In the genomic region with DNA sequence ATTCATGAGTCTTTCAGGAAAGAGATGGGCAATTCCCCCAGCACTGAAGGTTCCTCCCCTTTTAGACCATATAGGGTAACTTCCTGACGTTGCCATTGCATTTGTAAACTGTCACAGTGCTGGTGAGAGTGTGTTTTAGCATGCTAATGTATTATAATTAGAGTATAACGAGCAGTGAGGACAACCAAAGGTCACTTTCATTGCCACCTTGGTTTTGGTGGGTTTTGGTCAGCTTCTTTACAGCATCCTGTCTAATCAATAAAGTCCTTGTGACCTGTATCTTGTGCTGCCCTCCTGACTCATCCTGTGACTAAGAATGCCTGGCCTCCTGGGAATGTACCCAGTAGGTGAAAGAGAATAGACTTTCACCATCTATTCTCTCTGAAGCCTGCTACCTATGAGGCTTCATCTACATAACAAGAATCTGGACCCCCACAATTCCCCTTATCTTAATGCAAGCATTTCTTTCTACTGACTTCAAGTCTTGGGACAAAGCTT, we compare ENCODE assay signal across 8 cellular contexts.
DNase-seq lines count a peak whose midpoint lies in the region; ATAC-seq and TF ChIP-seq lines count a peak whose summit lies in the region.

No MANE protein-coding gene starts in this region.

- H3K9ac ChIP-seq in HUES6 (ENCODE audit: low read length), result peak overlapping the region; percentile 73

- DNase-seq in Calu3, result peak; percentile 73
- DNase-seq in epithelial cell of prostate (ENCODE audit: low read depth, low spot score), result no peak
- no peak for DNase-seq in CD4-positive, alpha-beta memory T cell
- DNase-seq in SJCRH30, result no peak
- DNase-seq in RKO (ENCODE audit: low spot score), result no peak
- DNase-seq in central memory CD4-positive, alpha-beta T cell, result no peak

- POLR2A ChIA-PET in CD4-positive, alpha-beta memory T cell (lab: Charles Lee; ENCODE audit: partially characterized antibody), result no interaction called here

- H3K9me3 Mint-ChIP-seq in Calu3 (ENCODE audit: low read depth, unreplicated experiment), result no peaks in the 10 kb centered on the region
- H3K9me3 Mint-ChIP-seq in CD4-positive, alpha-beta memory T cell, result no peaks in the 10 kb centered on the region

- H3K9me3 ChIP-seq in HUES6 (ENCODE audit: control insufficient read depth, insufficient read depth, low read depth, low read length), result no peaks in the 10 kb centered on the region; the same call in 1 of the 2 replicates
- no peaks in the 10 kb centered on the region for H3K9me3 ChIP-seq in CD4-positive, alpha-beta memory T cell (ENCODE audit: control insufficient read depth in 1 of 2, low read length in 2 of 2)
- no peaks in the 10 kb centered on the region for H3K9me3 ChIP-seq in SJCRH30 (replicated peaks)

- no peak for TF ChIP-seq CTCF in Calu3 (IDR thresholded peaks at IDR 0.05; ENCODE audit: unreplicated experiment)

- H3K27me3 Mint-ChIP-seq in Calu3 (ENCODE audit: unreplicated experiment), result no peaks in the 10 kb centered on the region
- no peaks in the 10 kb centered on the region for H3K27me3 Mint-ChIP-seq in CD4-positive, alpha-beta memory T cell

- H3K4me3 ChIP-seq in HUES6 (ENCODE audit: low read depth, low read length) (no peak overlapping the region), SJCRH30 (no peak overlapping the region)
- H3K4me3 ChIP-seq in CD4-positive, alpha-beta memory T cell (ENCODE audit: low read length in 2 of 2), result no peak overlapping the region

- H3K27ac ChIP-seq in HUES6 (ENCODE audit: low read depth, low read length) (peak overlapping the region; percentile 97), epithelial cell of prostate (peak overlapping the region; percentile 3), SJCRH30 (no peak overlapping the region)
- H3K27ac ChIP-seq in CD4-positive, alpha-beta memory T cell (ENCODE audit: low read depth, low read length), result no peak overlapping the region

- peaks cover 44% of the 10 kb centered on the region for H3K4me1 ChIP-seq in HUES6 (ENCODE audit: control insufficient read depth, insufficient read depth, low read length)
- H3K4me1 ChIP-seq in CD4-positive, alpha-beta memory T cell (ENCODE audit: insufficient read depth, low read length), result no peaks in the 10 kb centered on the region
- H3K4me1 ChIP-seq in SJCRH30, result no peaks in the 10 kb centered on the region; the same call in 1 of the 2 replicates

- H3K4me1 Mint-ChIP-seq in Calu3 (ENCODE audit: low read depth, unreplicated experiment), result peaks cover 71% of the 10 kb centered on the region
- H3K4me1 Mint-ChIP-seq in CD4-positive, alpha-beta memory T cell, result no peaks in the 10 kb centered on the region

- H3K36me3 ChIP-seq in HUES6 (ENCODE audit: control insufficient read depth, insufficient read depth, low read length) (no peaks in the 10 kb centered on the region), SJCRH30 (no peaks in the 10 kb centered on the region)
- H3K36me3 ChIP-seq in CD4-positive, alpha-beta memory T cell (ENCODE audit: insufficient read depth, low read length), result no peaks in the 10 kb centered on the region

- no TSS peak for BruUV-seq in Calu3 (replicated peaks; lab: Mats Ljungman, UMichigan)

- peaks cover 10% of the 10 kb centered on the region for H3K36me3 Mint-ChIP-seq in Calu3 (ENCODE audit: insufficient read depth, unreplicated experiment)
- H3K36me3 Mint-ChIP-seq in CD4-positive, alpha-beta memory T cell, result no peaks in the 10 kb centered on the region

- ATAC-seq in GM21723 (IDR thresholded peaks at IDR 0.05; ENCODE audit: unreplicated experiment), result peak; percentile 89

- intact Hi-C loops in Calu3 (cut with micrococcal nuclease; ENCODE audit: unreplicated experiment), result loop anchor here (2.0 to 10.0 kb wide), 3 partner anchors 23 to 93 kb away; no protein-coding TSS in a partner anchor
- intact Hi-C loops in CD4-positive, alpha-beta memory T cell (cut with micrococcal nuclease), result no loop called here

- CTCF ChIA-PET in Calu3 (lab: Charles Lee), result interaction anchor here (0.5 kb wide), 1 partner anchor 58 kb away, joined by 5 read pairs; no protein-coding TSS in a partner anchor
- CTCF ChIA-PET in CD4-positive, alpha-beta memory T cell (lab: Charles Lee; ENCODE audit: partially characterized antibody), result no interaction called here

- H3K4me3 Mint-ChIP-seq in Calu3 (ENCODE audit: low read depth, unreplicated experiment), result peak overlapping the region; percentile 3
- no peak overlapping the region for H3K4me3 Mint-ChIP-seq in CD4-positive, alpha-beta memory T cell

- H3K27ac Mint-ChIP-seq in Calu3 (ENCODE audit: unreplicated experiment), result peak overlapping the region; percentile 89
- H3K27ac Mint-ChIP-seq in CD4-positive, alpha-beta memory T cell, result no peak overlapping the region

- H3K27me3 ChIP-seq in HUES6 (ENCODE audit: control insufficient read depth, insufficient read depth, low read length) (no peaks in the 10 kb centered on the region), SJCRH30 (no peaks in the 10 kb centered on the region)
- no peaks in the 10 kb centered on the region for H3K27me3 ChIP-seq in CD4-positive, alpha-beta memory T cell (ENCODE audit: insufficient read depth, low read length)

Comparison
In these comparisons a context has a peak if more than half of its experiments do, and no peak if none do; other contexts are left out.
1. H3K27ac ChIP-seq: peak in HUES6 (single experiment) and epithelial cell of prostate (single experiment); none in CD4-positive, alpha-beta memory T cell (single experiment) and SJCRH30 (single experiment).